1 cellular context compared by ENCODE assay signal in genomic region chr16:57803413-57803990, GRCh38.
TF ChIP-seq lines count a peak whose summit lies in the region.

No MANE protein-coding gene starts in this region.

TF ChIP-seq in WTC11, 78 proteins besides CTCF, POLR2A, EP300 and RAD21 (continued from another document):
- TF ChIP-seq ZNF281 (CRISPR knock-in tag; IDR thresholded peaks at IDR 0.05) (no peak), NR3C1 (CRISPR knock-in tag; conservative IDR thresholded peaks at IDR 0.05; ENCODE audit: low read depth) (no peak), TP53 (CRISPR knock-in tag; IDR thresholded peaks at IDR 0.05) (no peak), USF1 (CRISPR knock-in tag; IDR thresholded peaks at IDR 0.05) (no peak), ATF6 (CRISPR knock-in tag; IDR thresholded peaks at IDR 0.05) (no peak), EMX1 (CRISPR knock-in tag; IDR thresholded peaks at IDR 0.05) (no peak), MYBL2 (CRISPR knock-in tag; IDR thresholded peaks at IDR 0.05) (no peak)
